Comparison of ENCODE assay signal across 27 cellular contexts in the genomic region with DNA sequence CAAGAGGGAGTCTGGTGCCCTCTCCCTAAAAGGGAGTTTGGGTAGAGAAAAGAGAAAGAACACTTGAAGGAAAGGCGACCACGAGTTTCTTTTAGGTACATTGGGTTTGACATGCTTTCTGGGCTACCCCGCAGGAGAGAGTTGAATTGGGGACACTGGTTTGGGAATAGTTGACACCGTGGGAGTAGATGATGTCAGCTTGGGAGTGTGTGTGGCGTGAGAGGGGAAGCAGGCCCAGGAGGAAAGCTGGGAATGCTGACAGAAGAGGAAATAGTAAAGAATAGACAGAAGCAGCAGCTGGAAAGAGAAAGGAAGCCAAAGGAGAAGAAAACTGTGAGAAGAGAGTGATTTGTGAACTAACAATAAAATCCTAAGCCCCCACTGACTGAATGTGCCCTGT.
"Had no signal": no experiment of that assay in that cellular context is flagged by ENCODE, and none has a peak within 500 bp of the region (broad histone marks: within the 10 kb centered on the region; RNA-seq: fewer than 3 reads in every experiment).

No MANE protein-coding gene starts in this region.

- H3K27me3 ChIP-seq: adrenal gland, breast epithelium had no signal

- H3K36me3 ChIP-seq: adrenal gland, breast epithelium had no signal

- H3K36me3 Mint-ChIP-seq: activated naive CD8-positive, alpha-beta T cell treated with anti-CD3 and anti-CD28 coated beads, Interleukin-2, amount 10 ng/mL, durations not matched to agents 7 days and 5 days had no signal

- H3K27ac ChIP-seq: adrenal gland, breast epithelium, RWPE1 had no signal

- H3K4me1 ChIP-seq: breast epithelium had no signal

- H3K9me3 Mint-ChIP-seq: activated CD8-positive, alpha-beta T cell treated with anti-CD3 and anti-CD28 coated beads for 36 hours; activated naive CD8-positive, alpha-beta T cell treated with anti-CD3 and anti-CD28 coated beads, Interleukin-2, amount 10 ng/mL, durations not matched to agents 7 days and 5 days; activated T-cell treated with anti-CD3 and anti-CD28 coated beads, Interleukin-2, amount 50 U/mL, for 72 hours; activated T-helper 2 cell treated with anti-CD3 and anti-CD28 coated beads, Interferon-gamma antibody, Interleukin-2, Interleukin-4, amounts not matched to agents 10 μg/mL and 5 μg/mL and 100 μg/mL, durations not matched to agents 14 hours and 24 hours and 36 hours; T-helper 1 cell treated with Interleukin-12 subunit alpha and Interleukin-12 subunit beta and Interleukin-4 antibody, amounts not matched to agents 30 μg/mL and 1 μg/mL, for 36 hours had no signal

- H3K4me1 Mint-ChIP-seq: activated naive CD8-positive, alpha-beta T cell treated with anti-CD3 and anti-CD28 coated beads, Interleukin-2, amount 10 ng/mL, durations not matched to agents 7 days and 5 days had no signal

- H3K9me3 ChIP-seq: adrenal gland, breast epithelium had no signal

- H3K4me3 ChIP-seq: adrenal gland, breast epithelium had no signal

- H3K27ac Mint-ChIP-seq: activated CD8-positive, alpha-beta T cell treated with anti-CD3 and anti-CD28 coated beads for 36 hours; activated naive CD8-positive, alpha-beta T cell treated with anti-CD3 and anti-CD28 coated beads, Interleukin-2, amount 10 ng/mL, durations not matched to agents 7 days and 5 days; activated T-cell treated with anti-CD3 and anti-CD28 coated beads, Interleukin-2, amount 50 U/mL, for 72 hours; activated T-helper 2 cell treated with anti-CD3 and anti-CD28 coated beads, Interferon-gamma antibody, Interleukin-2, Interleukin-4, amounts not matched to agents 10 μg/mL and 5 μg/mL and 100 μg/mL, durations not matched to agents 14 hours and 24 hours and 36 hours; T-helper 1 cell treated with Interleukin-12 subunit alpha and Interleukin-12 subunit beta and Interleukin-4 antibody, amounts not matched to agents 30 μg/mL and 1 μg/mL, for 36 hours had no signal

- DNase-seq: activated CD4-positive, alpha-beta T cell treated with anti-CD3 and anti-CD28 coated beads for 4 hours; activated CD8-positive, alpha-beta memory T cell treated with anti-CD3 and anti-CD28 coated beads, Interleukin-2, amount 50 U/mL, for 4 hours; activated CD8-positive, alpha-beta T cell treated with anti-CD3 and anti-CD28 coated beads for 36 hours; activated gamma-delta T cell treated with Interleukin-2 at 50 U/mL for 16 hours; activated naive CD4-positive, alpha-beta T cell treated with anti-CD3 and anti-CD28 coated beads, Interleukin-2, amount 50 U/mL, for 16 hours; activated naive CD8-positive, alpha-beta T cell treated with anti-CD3 and anti-CD28 coated beads, Interleukin-2, amount 10 ng/mL, durations not matched to agents 7 days and 5 days; activated T-cell treated with anti-CD3 and anti-CD28 coated beads, Interleukin-2, amount 50 U/mL, for 72 hours; adrenal gland; aorta; central memory CD4-positive, alpha-beta T cell; KG1; MV-4-11; NCI-H1092 treated with DMSO at 0.1 percent for 48 hours; NCI-H1417 treated with DMSO at 0.1 percent for 48 hours; NCI-H1694; NCI-H2029; NCI-H345; NCI-H510A; NCI-H526 treated with DMSO at 0.1 percent for 48 hours; NCI-H82; SHP77 treated with DMSO at 0.1 percent for 48 hours had no signal

- H3K4me3 Mint-ChIP-seq: activated CD8-positive, alpha-beta T cell treated with anti-CD3 and anti-CD28 coated beads for 36 hours; activated naive CD8-positive, alpha-beta T cell treated with anti-CD3 and anti-CD28 coated beads, Interleukin-2, amount 10 ng/mL, durations not matched to agents 7 days and 5 days; activated T-cell treated with anti-CD3 and anti-CD28 coated beads, Interleukin-2, amount 50 U/mL, for 72 hours; T-helper 1 cell treated with Interleukin-12 subunit alpha and Interleukin-12 subunit beta and Interleukin-4 antibody, amounts not matched to agents 30 μg/mL and 1 μg/mL, for 36 hours had no signal

- ATAC-seq: activated CD4-positive, CD25-positive, alpha-beta regulatory T cell treated with anti-CD3 and anti-CD28 coated beads, Interleukin-2, amount 50 U/mL, for 24 hours; activated CD8-positive, alpha-beta T cell treated with anti-CD3 and anti-CD28 coated beads for 36 hours; activated T-cell treated with anti-CD3 and anti-CD28 coated beads, Interleukin-2, amount 50 U/mL, for 72 hours; Panc1 had no signal
